8 cellular contexts compared by ENCODE assay signal in the genomic region with DNA sequence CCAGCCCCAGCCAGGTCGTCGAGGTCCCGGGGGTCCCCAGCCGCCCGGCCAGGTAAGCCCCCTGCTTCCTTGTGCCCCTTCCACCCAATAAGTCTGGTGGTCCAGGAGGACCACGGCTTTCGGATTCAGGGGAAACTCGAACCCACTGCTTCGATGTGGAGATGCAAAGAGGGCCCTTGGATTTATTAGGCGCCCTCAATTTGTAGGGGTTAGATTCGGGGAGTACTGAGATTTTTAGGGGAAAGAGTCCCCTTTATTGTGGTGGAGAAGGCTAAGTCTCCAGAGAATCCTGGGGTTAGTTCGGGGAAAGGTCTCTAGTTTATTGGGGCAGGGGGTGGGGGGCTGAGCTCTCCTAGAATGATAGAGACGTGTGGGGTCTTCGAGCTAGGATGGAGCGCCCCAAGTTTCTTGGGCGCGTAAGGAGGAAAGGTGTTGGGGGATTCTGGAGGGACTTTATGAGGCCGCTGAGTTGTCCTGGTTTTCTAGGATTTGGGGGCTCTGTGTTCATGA. TPM values are rescaled to one million over a fixed set of nuclear protein-coding genes. Genes with fewer than 3 reads are reported as not detected.
DNase-seq lines count a peak whose midpoint lies in the region; ATAC-seq and TF ChIP-seq lines count a peak whose summit lies in the region.

No MANE protein-coding gene starts in this region.

- H3K36me3 ChIP-seq in iPS-15b (ENCODE audit: control insufficient read depth, insufficient read depth, low read length): no peaks in the 10 kb centered on the region
- H3K36me3 ChIP-seq in testis (ENCODE audit: low read depth, missing control alignments): no peaks in the 10 kb centered on the region

- peaks cover 46% of the 10 kb centered on the region for H3K4me1 Mint-ChIP-seq in activated naive CD4-positive, alpha-beta T cell treated with anti-CD3 and anti-CD28 coated beads for 36 hours (ENCODE audit: low read depth)
- peaks cover 35% of the 10 kb centered on the region for H3K4me1 Mint-ChIP-seq in WTC11

- CTCF ChIA-PET in activated naive CD4-positive, alpha-beta T cell treated with anti-CD3 and anti-CD28 coated beads for 36 hours (lab: Charles Lee): interaction anchor here (1.5 kb wide), 1 partner anchor 45 kb away, joined by 5 read pairs; no protein-coding TSS in a partner anchor
- CTCF ChIA-PET in WTC11 (lab: Charles Lee): interaction anchor here (1.0 to 2.6 kb wide), 6 partner anchors 27 to 133 kb away, joined by 3 to 8 read pairs (median 6); no protein-coding TSS in a partner anchor

- peak overlapping the region; percentile 26 for H3K4me3 Mint-ChIP-seq in activated naive CD4-positive, alpha-beta T cell treated with anti-CD3 and anti-CD28 coated beads for 36 hours
- peak overlapping the region; percentile 71 for H3K4me3 Mint-ChIP-seq in WTC11

- TF ChIP-seq CTCF in WTC11 (IDR thresholded peaks at IDR 0.05) (no peak), testis (IDR thresholded peaks at IDR 0.05) (no peak)

- H3K27ac ChIP-seq in testis: no peak overlapping the region

- POLR2A ChIA-PET in WTC11 (lab: Charles Lee): no interaction called here

- intact Hi-C loops in activated naive CD4-positive, alpha-beta T cell treated with anti-CD3 and anti-CD28 coated beads for 36 hours (cut with micrococcal nuclease): loop anchor here (5.0 kb wide), 1 partner anchor 455 kb away; no protein-coding TSS in a partner anchor
- intact Hi-C loops in testis (cut with DNase I; ENCODE audit: low total_unique reads): no loop called here

- no peaks in the 10 kb centered on the region for H3K36me3 Mint-ChIP-seq in activated naive CD4-positive, alpha-beta T cell treated with anti-CD3 and anti-CD28 coated beads for 36 hours (ENCODE audit: low read depth)
- H3K36me3 Mint-ChIP-seq in WTC11: no peaks in the 10 kb centered on the region

- no peaks in the 10 kb centered on the region for H3K9me3 Mint-ChIP-seq in activated naive CD4-positive, alpha-beta T cell treated with anti-CD3 and anti-CD28 coated beads for 36 hours
- no peaks in the 10 kb centered on the region for H3K9me3 Mint-ChIP-seq in WTC11

- H3K4me3 ChIP-seq in iPS-15b (ENCODE audit: low read depth, low read length) (peak overlapping the region; percentile 45), testis (peak overlapping the region; percentile 12 to 35)

- no peak for TF ChIP-seq POLR2A in testis (IDR thresholded peaks at IDR 0.05)

- H3K9me3 ChIP-seq in iPS-15b (ENCODE audit: control insufficient read depth, insufficient read depth, low read length): no peaks in the 10 kb centered on the region
- no peaks in the 10 kb centered on the region for H3K9me3 ChIP-seq in testis

- DNase-seq in activated naive CD4-positive, alpha-beta T cell treated with anti-CD3 and anti-CD28 coated beads for 36 hours: no peak
- DNase-seq in activated naive CD4-positive, alpha-beta T cell treated with anti-CD3 and anti-CD28 coated beads, Interleukin-2, amount 50 U/mL, for 16 hours: no peak
- DNase-seq in WTC11 (ENCODE audit: low spot score) (no peak), testis (no peak)
- DNase-seq in activated effector memory CD4-positive, alpha-beta T cell treated with anti-CD3 and anti-CD28 coated beads, Interleukin-2, amount 50 U/mL, for 16 hours: no peak

- no peak overlapping the region for H3K9ac ChIP-seq in iPS-15b (ENCODE audit: low read depth, low read length)

- peaks cover 14% of the 10 kb centered on the region for H3K4me1 ChIP-seq in iPS-15b (ENCODE audit: control insufficient read depth, insufficient read depth, low read length)
- H3K4me1 ChIP-seq in testis: peaks cover 27% of the 10 kb centered on the region

- peaks cover 37% of the 10 kb centered on the region for H3K27me3 Mint-ChIP-seq in activated naive CD4-positive, alpha-beta T cell treated with anti-CD3 and anti-CD28 coated beads for 36 hours (ENCODE audit: low read depth)
- peaks cover 78% of the 10 kb centered on the region for H3K27me3 Mint-ChIP-seq in WTC11 (ENCODE audit: low read depth)

- ATAC-seq in WTC11 (no peak), HG03439 (IDR thresholded peaks at IDR 0.05; ENCODE audit: unreplicated experiment) (no peak)
- no peak for ATAC-seq in activated CD4-positive, CD25-positive, alpha-beta regulatory T cell treated with anti-CD3 and anti-CD28 coated beads, Interleukin-2, amount 50 U/mL, for 24 hours

- H3K27me3 ChIP-seq in iPS-15b (ENCODE audit: control insufficient read depth, insufficient read depth, low read length): peaks cover 46% of the 10 kb centered on the region
- no peaks in the 10 kb centered on the region for H3K27me3 ChIP-seq in testis

- 3 to 6% methylated on average over 13 to 18 of the region's 18 CpGs for WGBS in testis, 2 donors

- no peak overlapping the region for H3K27ac Mint-ChIP-seq in activated naive CD4-positive, alpha-beta T cell treated with anti-CD3 and anti-CD28 coated beads for 36 hours
- no peak overlapping the region for H3K27ac Mint-ChIP-seq in WTC11

TF ChIP-seq in WTC11, 78 proteins besides CTCF, POLR2A, EP300 and RAD21:
- TF ChIP-seq NR3C1 (CRISPR knock-in tag; conservative IDR thresholded peaks at IDR 0.05; ENCODE audit: low read depth) (no peak), ZBTB43 (CRISPR knock-in tag; IDR thresholded peaks at IDR 0.05) (peak; percentile 12; the same call in 1 of the 2 replicates), ERG (CRISPR knock-in tag; IDR thresholded peaks at IDR 0.05) (no peak), HMGXB4 (CRISPR knock-in tag; IDR thresholded peaks at IDR 0.05) (no peak), NR1H2 (CRISPR knock-in tag; IDR thresholded peaks at IDR 0.05) (no peak)

RNA-seq across cellular contexts. Expression of gene LTBP4, which starts 3.8 kb away (rescaled TPM):
- 100 to 1,000 TPM; 147 to 153 TPM for total RNA-seq in activated naive CD4-positive, alpha-beta T cell treated with anti-CD3 and anti-CD28 coated beads for 36 hours
- 125 to 168 TPM (median 166 TPM) in 3 replicates for total RNA-seq in WTC11 (2021)
- 100 to 1,000 TPM; 309 to 417 TPM for total RNA-seq in testis
- polyA plus RNA-seq in testis (ENCODE audit: insufficient read depth, low read depth, low replicate concordance): 270 TPM

RNA-seq across cellular contexts. Expression of gene SHKBP1, which starts 20.7 kb away (rescaled TPM):
- 10 to 100 TPM; 90.1 to 99.4 TPM for total RNA-seq in activated naive CD4-positive, alpha-beta T cell treated with anti-CD3 and anti-CD28 coated beads for 36 hours
- total RNA-seq in WTC11 (2021) (71.7 to 82.1 TPM (median 76.9 TPM) in 3 replicates), testis (10 to 100 TPM; 35.6 to 56.3 TPM)
- polyA plus RNA-seq in testis (ENCODE audit: insufficient read depth, low read depth, low replicate concordance): 37.2 TPM
